8 cellular contexts compared by ENCODE assay signal in genomic region chr11:129374993-129375721, GRCh38. TPM values are rescaled to one million over a fixed set of nuclear protein-coding genes. Genes with fewer than 3 reads are reported as not detected.
A peak's percentile ranks its signal among the peaks of the same experiment; 100 is the strongest.
DNase-seq lines count a peak whose midpoint lies in the region; ATAC-seq, FAIRE-seq and TF ChIP-seq lines count a peak whose summit lies in the region.

No MANE protein-coding gene starts in this region.

- H2BK15ac ChIP-seq in H9 (ENCODE audit: low read depth, low read length): no peak overlapping the region

- no peak overlapping the region for H4K8ac ChIP-seq in H9 (replicated peaks; ENCODE audit: insufficient read length, low read depth, low read length)

- H3K79me1 ChIP-seq in H9 (ENCODE audit: insufficient read depth, low read depth, low read length, poor library complexity, severe bottlenecking): no peaks in the 10 kb centered on the region

- peaks cover 16 to 39% of the 10 kb centered on the region in 2 experiments for H3K4me1 Mint-ChIP-seq in H9

- TF ChIP-seq CTCF in H9 (conservative IDR thresholded peaks at IDR 0.05): no peak
- TF ChIP-seq CTCF in fibroblast of villous mesenchyme (IDR thresholded peaks at IDR 0.05; ENCODE audit: insufficient read depth, low read depth, low read length): no peak
- TF ChIP-seq CTCF in pancreas (IDR thresholded peaks at IDR 0.05): no peak

- no peak overlapping the region for H3K56ac ChIP-seq in H9 (ENCODE audit: insufficient read length, low read depth, low read length)

- DNase-seq in H9 (peak; percentile 64), RPMI8226 (peak; percentile 90), fibroblast of villous mesenchyme (ENCODE audit: low read depth) (peak; percentile 3), pancreas (peak; percentile 57 to 86 (median 70)), AML-193 (lab: John Stamatoyannopoulos, UW) (no peak), NCI-H82 (lab: John Stamatoyannopoulos, UW) (no peak)
- no peak for DNase-seq in activated CD4-positive, CD25-positive, alpha-beta regulatory T cell (lab: John Stamatoyannopoulos, UW)

- H3K14ac ChIP-seq in H9 (ENCODE audit: insufficient read depth, low read length): no peak overlapping the region

- no peak overlapping the region for H2AK5ac ChIP-seq in H9 (ENCODE audit: insufficient read length, low read length)

- H3K4me1 ChIP-seq in H9 (ENCODE audit: insufficient read depth, low read length) (no peaks in the 10 kb centered on the region), pancreas (no peaks in the 10 kb centered on the region)

- H2AFZ ChIP-seq in H9 (ENCODE audit: low read length): no peak overlapping the region

- peaks cover 96% of the 10 kb centered on the region for H3K27me3 Mint-ChIP-seq in H9 (ENCODE audit: low read depth)

- no peak overlapping the region; a peak in 1 of 7 replicates for H3K27ac Mint-ChIP-seq in H9

- WGBS in H9 (ENCODE audit: extremely low coverage, insufficient read length, low lambda C conversion rate): no CpG with 5 or more reads among the region's 60 CpGs
- WGBS in pancreas, 2 donors: 1 to 3% methylated on average over 46 to 60 of the region's 60 CpGs

- H3K9me3 ChIP-seq in H9 (ENCODE audit: control insufficient read depth, low read depth, low read length) (no peaks in the 10 kb centered on the region), pancreas (no peaks in the 10 kb centered on the region)

- H3K23me2 ChIP-seq in H9 (ENCODE audit: insufficient read length, low read depth, low read length, poor library complexity, severe bottlenecking): peaks cover 21% of the 10 kb centered on the region

- no peak overlapping the region for H4K5ac ChIP-seq in H9 (ENCODE audit: insufficient read length, low read depth, low read length)

- H3K18ac ChIP-seq in H9 (ENCODE audit: insufficient read length, low read depth, low read length): no peak overlapping the region

- H3K4me3 Mint-ChIP-seq in H9: peak overlapping the region; percentile 55 to 77

- H3K23ac ChIP-seq in H9 (ENCODE audit: insufficient read length, low read depth, low read length): no peak overlapping the region

- no peak overlapping the region for H4K91ac ChIP-seq in H9 (ENCODE audit: insufficient read length, low read depth, low read length)

- H2BK120ac ChIP-seq in H9 (ENCODE audit: low read depth, low read length, poor library complexity, severe bottlenecking): no peak overlapping the region

- H2BK5ac ChIP-seq in H9 (ENCODE audit: insufficient read length, low read length): no peak overlapping the region

- no peak for FAIRE-seq in pancreas (lab: Jason Lieb, UNC)

- H3K4ac ChIP-seq in H9 (ENCODE audit: low read depth, low read length): no peak overlapping the region

- no peak overlapping the region for H2BK12ac ChIP-seq in H9 (ENCODE audit: insufficient read length, low read depth, low read length)

- peaks cover 57% of the 10 kb centered on the region for H3K27me3 ChIP-seq in H9 (ENCODE audit: insufficient read depth, low read length)
- peaks cover 0 to 10% (median 7%) of the 10 kb centered on the region in 4 donors for H3K27me3 ChIP-seq in pancreas

- H3K4me3 ChIP-seq in fibroblast of villous mesenchyme (ENCODE audit: low read depth, low read length): no peak overlapping the region
- peak overlapping the region; percentile 23 to 55 (median 41) for H3K4me3 ChIP-seq in pancreas

- H3K27ac ChIP-seq in H9 (ENCODE audit: insufficient read length, low read depth, low read length) (no peak overlapping the region), pancreas (peak overlapping the region; percentile 51 to 79 (median 72))

- intact Hi-C loops in pancreas (cut with DNase I): loop anchor here in 1 of 3 donors (10.0 kb wide), 1 partner anchor 320 kb away; no protein-coding TSS in a partner anchor

- H3K4me2 ChIP-seq in H9 (ENCODE audit: insufficient read depth, insufficient read length, low read length): peak overlapping the region; percentile 77

- ATAC-seq in pancreas: peak; percentile 78 to 84 (median 80)
- ATAC-seq in GM18511 (IDR thresholded peaks at IDR 0.05; ENCODE audit: unreplicated experiment): no peak

- H3K36me3 Mint-ChIP-seq in H9 (ENCODE audit: insufficient read depth in 1 of 3, low read depth in 3 of 3): no peaks in the 10 kb centered on the region

- peaks cover 0 to 2% of the 10 kb centered on the region in 2 experiments; a peak in 2 of 5 replicates for H3K9me3 Mint-ChIP-seq in H9

- H3K79me2 ChIP-seq in H9 (ENCODE audit: insufficient read depth, low read length): no peaks in the 10 kb centered on the region

- no peaks in the 10 kb centered on the region for H3K36me3 ChIP-seq in pancreas

- no peak overlapping the region for H2BK20ac ChIP-seq in H9 (ENCODE audit: low read depth, low read length, poor library complexity, severe bottlenecking)

- no peak overlapping the region for H3K9ac ChIP-seq in H9 (ENCODE audit: extremely low read depth, insufficient read length, low read length)

- H4K20me1 ChIP-seq in H9 (ENCODE audit: control insufficient read depth, insufficient read depth, insufficient read length): no peaks in the 10 kb centered on the region

- H3T11ph ChIP-seq in H9 (ENCODE audit: low read length): no peak overlapping the region

RNA-seq across cellular contexts. Expression of gene BARX2, which starts 0.5 kb away (rescaled TPM):
- total RNA-seq in H9 (2021) (not detected in 2 replicates), fibroblast of villous mesenchyme (not detected in 2 replicates), pancreas (1 to 10 TPM; 4.1 to 9.9 (median 5.2) TPM)
- 1 to 10 TPM; 3.8 to 7.8 TPM for polyA plus RNA-seq in pancreas

Comparison
In these comparisons a context has a peak if more than half of its experiments do, and no peak if none do; other contexts are left out.
1. DNase-seq: peak in H9 (single experiment), RPMI8226 (single experiment), fibroblast of villous mesenchyme (single experiment) and pancreas (6 of 6); none in AML-193 (0 of 2), activated CD4-positive, CD25-positive, alpha-beta regulatory T cell (0 of 4) and NCI-H82 (single experiment).